ENCODE assay signal across 19 cellular contexts in the genomic region with DNA sequence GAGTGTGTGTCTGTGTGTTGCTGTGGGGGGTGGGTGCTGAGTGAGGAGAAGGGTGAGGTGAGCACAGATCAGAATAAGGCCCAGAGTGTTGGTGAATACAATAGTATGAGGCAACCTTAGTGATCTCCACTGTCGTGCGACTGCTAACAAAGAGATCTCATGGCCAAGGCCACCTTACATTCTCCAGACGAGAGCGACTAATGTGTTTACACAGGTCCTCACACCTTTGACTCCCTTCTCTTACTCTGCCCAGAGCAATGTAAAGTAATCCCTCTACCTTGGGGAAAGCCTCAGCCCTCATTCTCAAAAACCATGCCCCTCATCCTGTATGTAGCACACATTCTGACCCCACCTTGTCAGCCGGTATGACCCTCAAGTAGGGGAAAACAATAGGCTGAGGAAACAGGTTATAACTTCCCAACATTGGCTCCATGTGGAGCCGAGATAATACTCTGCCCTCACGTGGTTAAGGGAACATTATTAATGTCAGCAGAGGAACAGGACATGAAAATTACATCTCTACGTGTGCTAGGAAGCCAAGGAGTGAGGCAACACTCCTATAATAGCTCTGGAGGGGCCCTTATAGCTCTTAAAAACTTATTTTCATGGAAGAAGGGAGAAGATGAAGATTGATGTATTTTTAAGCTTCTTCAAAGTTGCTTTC.
DNase-seq lines count a peak whose midpoint lies in the region; ATAC-seq and TF ChIP-seq lines count a peak whose summit lies in the region.
"Had no signal": no experiment of that assay in that cellular context is flagged by ENCODE, and none has a peak within 500 bp of the region (broad histone marks: within the 10 kb centered on the region; RNA-seq: fewer than 3 reads in every experiment).

No MANE protein-coding gene starts in this region.

- H3K27ac ChIP-seq in left ventricle myocardium inferior (replicated peaks) (no peak overlapping the region), endodermal cell (ENCODE audit: low read depth, low read length) (no peak overlapping the region)
- H3K27ac ChIP-seq: SJSA1 had no signal

- H3K27me3 Mint-ChIP-seq in endodermal cell (ENCODE audit: insufficient read depth): peaks cover 2% of the 10 kb centered on the region

- ATAC-seq in left ventricle myocardium superior: peak; percentile 63
- ATAC-seq in sciatic nerve: peak; percentile 11
- no peak for ATAC-seq in HG03571 (IDR thresholded peaks at IDR 0.05; ENCODE audit: unreplicated experiment)

- 81 to 84% methylated on average over 6 to 8 of the region's 8 CpGs for WGBS in endodermal cell (ENCODE audit: insufficient coverage in 1 of 2, insufficient read length in 1 of 2), 2 experiments

- H3K4me3 Mint-ChIP-seq in endodermal cell: no peak overlapping the region

- H3K9ac ChIP-seq in endodermal cell (ENCODE audit: extremely low read depth, low read length, poor library complexity, severe bottlenecking): no peak overlapping the region

- H3K36me3 Mint-ChIP-seq in endodermal cell (ENCODE audit: low read depth): no peaks in the 10 kb centered on the region

- H3K4me1 ChIP-seq in left ventricle myocardium inferior: peaks cover 6% of the 10 kb centered on the region
- H3K4me1 ChIP-seq in endodermal cell (ENCODE audit: control insufficient read depth, insufficient read depth, low read length): peaks cover 13% of the 10 kb centered on the region
- H3K4me1 ChIP-seq: Caco-2 had no signal

- H3K27me3 ChIP-seq in left ventricle myocardium inferior (ENCODE audit: low read depth) (no peaks in the 10 kb centered on the region), endodermal cell (ENCODE audit: control insufficient read depth, insufficient read depth, low read length, poor library complexity, severe bottlenecking) (no peaks in the 10 kb centered on the region)
- H3K27me3 ChIP-seq: SJSA1 had no signal

- H3K9me3 Mint-ChIP-seq in endodermal cell: peaks cover 2% of the 10 kb centered on the region

- H3K4me3 ChIP-seq in left ventricle myocardium inferior: no peak overlapping the region
- H3K4me3 ChIP-seq in endodermal cell (ENCODE audit: low read length): no peak overlapping the region
- H3K4me3 ChIP-seq: SJSA1 had no signal

- H3K9me3 ChIP-seq in left ventricle myocardium inferior (replicated peaks) (no peaks in the 10 kb centered on the region), endodermal cell (ENCODE audit: control insufficient read depth, low read length) (no peaks in the 10 kb centered on the region)
- H3K9me3 ChIP-seq: Caco-2, SJSA1 had no signal

- no peaks in the 10 kb centered on the region for H3K36me3 ChIP-seq in left ventricle myocardium inferior
- H3K36me3 ChIP-seq in endodermal cell (ENCODE audit: control insufficient read depth, insufficient read depth, low read length): no peaks in the 10 kb centered on the region
- H3K36me3 ChIP-seq: SJSA1 had no signal

- no peak for DNase-seq in left ventricle myocardium superior
- no peak for DNase-seq in left ventricle myocardium inferior
- peak; percentile 2 for DNase-seq in NCI-H69 (lab: John Stamatoyannopoulos, UW)
- peak; percentile 53 for DNase-seq in endodermal cell
- no peak for DNase-seq in sciatic nerve (ENCODE audit: low spot score)
- DNase-seq in NCI-H1694 (lab: John Stamatoyannopoulos, UW): no peak
- no peak for DNase-seq in NCI-H1048 (lab: John Stamatoyannopoulos, UW)
- DNase-seq: ACHN, Caco-2, DMS79 treated with DMSO at 0.1 percent for 48 hours, GOT3, Karpas-422, MM.1S, NCI-H1105, NCI-H187, NCI-H748 treated with DMSO at 0.1 percent for 48 hours, OCI-M1 had no signal

- peak overlapping the region; percentile 16 for H3K27ac Mint-ChIP-seq in endodermal cell

- no peak for TF ChIP-seq CTCF in left ventricle myocardium inferior (IDR thresholded peaks at IDR 0.05; ENCODE audit: borderline replicate concordance)
- no peak for TF ChIP-seq CTCF in endodermal cell (conservative IDR thresholded peaks at IDR 0.05)

- intact Hi-C loops in left ventricle myocardium superior (cut with micrococcal nuclease) (no loop called here), left ventricle myocardium inferior (cut with micrococcal nuclease) (no loop called here), sciatic nerve (cut with DNase I) (no loop called here)

- peaks cover 22% of the 10 kb centered on the region for H3K4me1 Mint-ChIP-seq in endodermal cell

Comparison
In these comparisons a context has a peak if more than half of its experiments do, and no peak if none do; other contexts are left out.
1. DNase-seq: peak in NCI-H69 (single experiment) and endodermal cell (single experiment); none in left ventricle myocardium superior (single experiment), left ventricle myocardium inferior (single experiment), sciatic nerve (single experiment), NCI-H1694 (single experiment) and NCI-H1048 (single experiment).